13 cellular contexts compared by ENCODE assay signal in genomic region chr12:93541578-93542217, GRCh38. TPM values are rescaled to one million over a fixed set of nuclear protein-coding genes. Genes with fewer than 3 reads are reported as not detected.
DNase-seq lines count a peak whose midpoint lies in the region; ATAC-seq, FAIRE-seq and TF ChIP-seq lines count a peak whose summit lies in the region.
"Had no signal": no experiment of that assay in that cellular context is flagged by ENCODE, and none has a peak within 500 bp of the region (broad histone marks: within the 10 kb centered on the region; RNA-seq: fewer than 3 reads in every experiment).

No MANE protein-coding gene starts in this region.

- ATAC-seq in activated CD8-positive, alpha-beta memory T cell treated with anti-CD3 and anti-CD28 coated beads, Interleukin-2, amount 10 ng/mL, durations not matched to agents 7 days and 5 days = peak; percentile 68
- ATAC-seq in HG02623 (IDR thresholded peaks at IDR 0.05; ENCODE audit: unreplicated experiment) (no peak), HG03520 (IDR thresholded peaks at IDR 0.05; ENCODE audit: unreplicated experiment) (no peak)
- ATAC-seq: mucosa of descending colon had no signal

- CTCF ChIA-PET in activated CD8-positive, alpha-beta memory T cell treated with anti-CD3 and anti-CD28 coated beads, Interleukin-2, amount 10 ng/mL, durations not matched to agents 7 days and 5 days (lab: Charles Lee) = interaction anchor here (1.3 to 1.9 kb wide), 2 partner anchors 28 to 560 kb away, joined by 3 to 5 read pairs; no protein-coding TSS in a partner anchor

- peaks cover 38% of the 10 kb centered on the region for H3K4me1 Mint-ChIP-seq in activated CD8-positive, alpha-beta memory T cell treated with anti-CD3 and anti-CD28 coated beads, Interleukin-2, amount 10 ng/mL, durations not matched to agents 7 days and 5 days
- peaks cover 21% of the 10 kb centered on the region for H3K4me1 Mint-ChIP-seq in T-helper 2 cell treated with Interferon-gamma antibody and Interleukin-4, amounts not matched to agents 5 μg/mL and 100 μg/mL, for 36 hours (ENCODE audit: low read depth)
- H3K4me1 Mint-ChIP-seq in osteocyte (ENCODE audit: unreplicated experiment) = peaks cover 25% of the 10 kb centered on the region

- no peaks in the 10 kb centered on the region for H3K9me3 Mint-ChIP-seq in activated CD8-positive, alpha-beta memory T cell treated with anti-CD3 and anti-CD28 coated beads, Interleukin-2, amount 10 ng/mL, durations not matched to agents 7 days and 5 days (ENCODE audit: low read depth)
- H3K9me3 Mint-ChIP-seq in T-helper 2 cell treated with Interferon-gamma antibody and Interleukin-4, amounts not matched to agents 5 μg/mL and 100 μg/mL, for 36 hours = no peaks in the 10 kb centered on the region
- no peaks in the 10 kb centered on the region for H3K9me3 Mint-ChIP-seq in osteocyte (ENCODE audit: unreplicated experiment)

- no peak for DNase-seq in activated CD8-positive, alpha-beta memory T cell treated with anti-CD3 and anti-CD28 coated beads, Interleukin-2, amount 10 ng/mL, durations not matched to agents 7 days and 5 days
- DNase-seq in activated CD8-positive, alpha-beta memory T cell treated with anti-CD3 and anti-CD28 coated beads for 24 hours = no peak
- DNase-seq in T-helper 2 cell treated with Interferon-gamma antibody and Interleukin-4, amounts not matched to agents 5 μg/mL and 100 μg/mL, for 36 hours (ENCODE audit: low spot score) = no peak
- peak; percentile 58 for DNase-seq in fibroblast of peridontal ligament (ENCODE audit: extremely low read depth)
- peak; percentile 63 for DNase-seq in osteocyte (ENCODE audit: extremely low spot score, unreplicated experiment)
- no peak for DNase-seq in D721Med (ENCODE audit: insufficient read length, low spot score)
- DNase-seq: mucosa of descending colon; NCI-H2081 treated with DMSO at 0.1 percent for 48 hours; NCI-H510A; stimulated activated CD4-positive, alpha-beta T cell treated with anti-CD3 and anti-CD28 coated beads, Interleukin-2, amount 100 ng/mL, for 24 hours; uterus had no signal

- no peaks in the 10 kb centered on the region for H3K27me3 Mint-ChIP-seq in activated CD8-positive, alpha-beta memory T cell treated with anti-CD3 and anti-CD28 coated beads, Interleukin-2, amount 10 ng/mL, durations not matched to agents 7 days and 5 days
- H3K27me3 Mint-ChIP-seq in T-helper 2 cell treated with Interferon-gamma antibody and Interleukin-4, amounts not matched to agents 5 μg/mL and 100 μg/mL, for 36 hours (ENCODE audit: low read depth) = peaks cover 8% of the 10 kb centered on the region
- H3K27me3 Mint-ChIP-seq in osteocyte (ENCODE audit: unreplicated experiment) = no peaks in the 10 kb centered on the region

- FAIRE-seq in D721Med (lab: Jason Lieb, UNC) = no peak

- peaks cover 12% of the 10 kb centered on the region for H3K36me3 Mint-ChIP-seq in activated CD8-positive, alpha-beta memory T cell treated with anti-CD3 and anti-CD28 coated beads, Interleukin-2, amount 10 ng/mL, durations not matched to agents 7 days and 5 days
- H3K36me3 Mint-ChIP-seq in T-helper 2 cell treated with Interferon-gamma antibody and Interleukin-4, amounts not matched to agents 5 μg/mL and 100 μg/mL, for 36 hours (ENCODE audit: low read depth) = peaks cover 8% of the 10 kb centered on the region
- peaks cover 14% of the 10 kb centered on the region for H3K36me3 Mint-ChIP-seq in osteocyte (ENCODE audit: unreplicated experiment)

- TF ChIP-seq CTCF in osteocyte (IDR thresholded peaks at IDR 0.05) = no peak
- TF ChIP-seq CTCF in D721Med (IDR thresholded peaks at IDR 0.05; ENCODE audit: insufficient read depth, missing control alignments) = no peak

- no peak overlapping the region for H3K4me3 Mint-ChIP-seq in activated CD8-positive, alpha-beta memory T cell treated with anti-CD3 and anti-CD28 coated beads, Interleukin-2, amount 10 ng/mL, durations not matched to agents 7 days and 5 days
- H3K4me3 Mint-ChIP-seq in T-helper 2 cell treated with Interferon-gamma antibody and Interleukin-4, amounts not matched to agents 5 μg/mL and 100 μg/mL, for 36 hours = peak overlapping the region; percentile 24
- no peak overlapping the region for H3K4me3 Mint-ChIP-seq in osteocyte (ENCODE audit: unreplicated experiment)

- peak overlapping the region; percentile 72 for H3K27ac Mint-ChIP-seq in activated CD8-positive, alpha-beta memory T cell treated with anti-CD3 and anti-CD28 coated beads, Interleukin-2, amount 10 ng/mL, durations not matched to agents 7 days and 5 days
- H3K27ac Mint-ChIP-seq in T-helper 2 cell treated with Interferon-gamma antibody and Interleukin-4, amounts not matched to agents 5 μg/mL and 100 μg/mL, for 36 hours = peak overlapping the region; percentile 49
- peak overlapping the region; percentile 9 for H3K27ac Mint-ChIP-seq in osteocyte (ENCODE audit: unreplicated experiment)

RNA-seq across cellular contexts. Expression of gene SOCS2, which starts 30.8 kb away (rescaled TPM):
- total RNA-seq in activated CD8-positive, alpha-beta memory T cell treated with anti-CD3 and anti-CD28 coated beads, Interleukin-2, amount 10 ng/mL, durations not matched to agents 7 days and 5 days = 10 to 100 TPM; 24.6 to 33.9 TPM
- 28.1 and 31.1 TPM in 2 replicates for total RNA-seq in osteocyte

Comparison
In these comparisons a context has a peak if more than half of its experiments do, and no peak if none do; other contexts are left out.
1. DNase-seq: peak in fibroblast of peridontal ligament (single experiment) and osteocyte (single experiment); none in activated CD8-positive, alpha-beta memory T cell treated with anti-CD3 and anti-CD28 coated beads, Interleukin-2, amount 10 ng/mL, durations not matched to agents 7 days and 5 days (single experiment), activated CD8-positive, alpha-beta memory T cell treated with anti-CD3 and anti-CD28 coated beads for 24 hours (single experiment), T-helper 2 cell treated with Interferon-gamma antibody and Interleukin-4, amounts not matched to agents 5 μg/mL and 100 μg/mL, for 36 hours (single experiment) and D721Med (single experiment).
2. H3K27ac Mint-ChIP-seq: peak in every context shown above with its lines; median percentile 72 in activated CD8-positive, alpha-beta memory T cell treated with anti-CD3 and anti-CD28 coated beads, Interleukin-2, amount 10 ng/mL, durations not matched to agents 7 days and 5 days; 49 in T-helper 2 cell treated with Interferon-gamma antibody and Interleukin-4, amounts not matched to agents 5 μg/mL and 100 μg/mL, for 36 hours; 9 in osteocyte.